Comparison of ENCODE assay signal across 2 cellular contexts in the genomic region with DNA sequence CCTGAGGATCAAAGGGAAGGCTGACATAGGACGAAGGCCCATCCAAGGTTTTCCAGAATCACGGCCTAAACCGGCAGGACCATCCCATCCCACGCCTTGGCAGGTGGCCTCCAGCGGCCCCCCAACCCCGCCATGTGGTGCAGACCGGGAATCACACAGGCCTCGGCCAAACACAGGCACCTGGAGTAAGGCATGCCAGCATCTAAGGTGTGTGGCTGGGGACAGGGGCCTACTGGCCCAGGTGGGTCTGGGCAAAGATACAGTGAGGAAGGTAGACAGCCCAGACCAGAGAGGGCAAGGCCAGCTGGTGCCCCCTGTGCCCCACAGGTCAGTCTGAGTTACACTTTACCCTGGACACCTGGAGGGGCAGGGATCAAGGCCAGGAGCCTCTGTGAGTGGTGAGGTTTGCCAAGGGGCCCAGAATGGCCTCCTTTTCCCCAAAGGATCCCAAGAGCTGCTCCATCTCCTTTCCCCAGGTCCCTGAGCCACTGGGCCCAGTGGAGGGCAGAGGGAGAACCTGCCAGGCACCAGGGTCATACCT.
TF ChIP-seq lines count a peak whose summit lies in the region.

No MANE protein-coding gene starts in this region.

TF ChIP-seq in HepG2, 621 proteins besides CTCF, POLR2A, EP300 and RAD21:
- TF ChIP-seq, protein P1, sequence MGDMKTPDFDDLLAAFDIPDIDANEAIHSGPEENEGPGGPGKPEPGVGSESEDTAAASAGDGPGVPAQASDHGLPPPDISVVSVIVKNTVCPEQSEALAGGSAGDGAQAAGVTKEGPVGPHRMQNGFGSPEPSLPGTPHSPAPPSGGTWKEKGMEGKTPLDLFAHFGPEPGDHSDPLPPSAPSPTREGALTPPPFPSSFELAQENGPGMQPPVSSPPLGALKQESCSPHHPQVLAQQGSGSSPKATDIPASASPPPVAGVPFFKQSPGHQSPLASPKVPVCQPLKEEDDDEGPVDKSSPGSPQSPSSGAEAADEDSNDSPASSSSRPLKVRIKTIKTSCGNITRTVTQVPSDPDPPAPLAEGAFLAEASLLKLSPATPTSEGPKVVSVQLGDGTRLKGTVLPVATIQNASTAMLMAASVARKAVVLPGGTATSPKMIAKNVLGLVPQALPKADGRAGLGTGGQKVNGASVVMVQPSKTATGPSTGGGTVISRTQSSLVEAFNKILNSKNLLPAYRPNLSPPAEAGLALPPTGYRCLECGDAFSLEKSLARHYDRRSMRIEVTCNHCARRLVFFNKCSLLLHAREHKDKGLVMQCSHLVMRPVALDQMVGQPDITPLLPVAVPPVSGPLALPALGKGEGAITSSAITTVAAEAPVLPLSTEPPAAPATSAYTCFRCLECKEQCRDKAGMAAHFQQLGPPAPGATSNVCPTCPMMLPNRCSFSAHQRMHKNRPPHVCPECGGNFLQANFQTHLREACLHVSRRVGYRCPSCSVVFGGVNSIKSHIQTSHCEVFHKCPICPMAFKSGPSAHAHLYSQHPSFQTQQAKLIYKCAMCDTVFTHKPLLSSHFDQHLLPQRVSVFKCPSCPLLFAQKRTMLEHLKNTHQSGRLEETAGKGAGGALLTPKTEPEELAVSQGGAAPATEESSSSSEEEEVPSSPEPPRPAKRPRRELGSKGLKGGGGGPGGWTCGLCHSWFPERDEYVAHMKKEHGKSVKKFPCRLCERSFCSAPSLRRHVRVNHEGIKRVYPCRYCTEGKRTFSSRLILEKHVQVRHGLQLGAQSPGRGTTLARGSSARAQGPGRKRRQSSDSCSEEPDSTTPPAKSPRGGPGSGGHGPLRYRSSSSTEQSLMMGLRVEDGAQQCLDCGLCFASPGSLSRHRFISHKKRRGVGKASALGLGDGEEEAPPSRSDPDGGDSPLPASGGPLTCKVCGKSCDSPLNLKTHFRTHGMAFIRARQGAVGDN (CRISPR knock-in tag; IDR thresholded peaks at IDR 0.05): 0 out of 2 replicates have a peak, but pooled peaks have one; percentile 23
- TF ChIP-seq AGO2 (optimal IDR thresholded peaks at IDR 0.05; ENCODE audit: low read depth, low read length): peak; percentile 70
- no peak for TF ChIP-seq KAT8 (CRISPR knock-in tag; IDR thresholded peaks at IDR 0.05)
- peak; percentile 33; the same call in 1 of the 2 replicates for TF ChIP-seq HNF4A (CRISPR knock-in tag; IDR thresholded peaks at IDR 0.05)

TF ChIP-seq in liver, 16 proteins besides CTCF, POLR2A, EP300 and RAD21:
- TF ChIP-seq HNF4A (conservative IDR thresholded peaks at IDR 0.05): peak; percentile 64 to 82
- TF ChIP-seq NR2F2 (IDR thresholded peaks at IDR 0.05): no peak
